ENCODE assay signal across 8 cellular contexts in genomic region chr3:196967412-196968232, GRCh38. TPM values are rescaled to one million over a fixed set of nuclear protein-coding genes. Genes with fewer than 3 reads are reported as not detected.
DNase-seq lines count a peak whose midpoint lies in the region; ATAC-seq, FAIRE-seq and TF ChIP-seq lines count a peak whose summit lies in the region.

No MANE protein-coding gene starts in this region.

- peak overlapping the region; percentile 78 for H3K4me3 ChIP-seq in right cardiac atrium (ENCODE audit: low read length)
- H3K4me3 ChIP-seq in cardiac fibroblast (replicated peaks in 1 of 2; ENCODE audit: low read depth in 2 of 2, low read length in 2 of 2) = peak overlapping the region; percentile 58 to 63

- H3K4me1 ChIP-seq in right cardiac atrium (ENCODE audit: control insufficient read depth, insufficient read depth, low read length) = no peaks in the 10 kb centered on the region

- H3K9me3 Mint-ChIP-seq in naive B cell = no peaks in the 10 kb centered on the region

- no peak for FAIRE-seq in H54 (lab: Jason Lieb, UNC)

- peak in 1 of 2 donors; percentile 2 for ATAC-seq in right cardiac atrium
- no peak for ATAC-seq in naive B cell (ENCODE audit: low read depth in 2 of 2)
- no peak for ATAC-seq in HG02981 (IDR thresholded peaks at IDR 0.05; ENCODE audit: unreplicated experiment)

- peak overlapping the region; percentile 76 to 90 (median 85) for H3K4me3 Mint-ChIP-seq in naive B cell

- intact Hi-C loops in right cardiac atrium (cut with DNase I) (loop anchor here in 2 of 4 donors (5.0 kb wide), 1 partner anchor 130 kb away; no protein-coding TSS in a partner anchor), cardiac septum (cut with DNase I) (loop anchor here (2.0 kb wide), 1 partner anchor 129 kb away; no protein-coding TSS in a partner anchor)

- H3K27ac Mint-ChIP-seq in naive B cell = peak overlapping the region in 2 of 6 donors; percentile 16 to 81

- peaks cover 0 to 10% (median 0%) of the 10 kb centered on the region in 3 donors for H3K27me3 Mint-ChIP-seq in naive B cell

- no peaks in the 10 kb centered on the region for H3K9me3 ChIP-seq in right cardiac atrium (ENCODE audit: control insufficient read depth, low read length)

- no peak for TF ChIP-seq POLR2A in H54 (IDR thresholded peaks at IDR 0.05; ENCODE audit: low read depth, low read length)

- 66% methylated on average over 35 of the region's 35 CpGs for WGBS in right cardiac atrium

- H3K4me1 Mint-ChIP-seq in naive B cell = peaks cover 9 to 36% (median 28%) of the 10 kb centered on the region in 3 donors

- no peaks in the 10 kb centered on the region for H3K36me3 Mint-ChIP-seq in naive B cell

- H3K27ac ChIP-seq in right cardiac atrium (ENCODE audit: low read length) = no peak overlapping the region

- no peak for TF ChIP-seq CTCF in cardiac fibroblast (IDR thresholded peaks at IDR 0.05; ENCODE audit: low read depth, low read length)

- DNase-seq in right cardiac atrium (no peak), cardiac septum (ENCODE audit: low spot score) (no peak), cardiac fibroblast (ENCODE audit: low read depth in 2 of 2) (no peak), naive B cell (no peak), H54 (ENCODE audit: insufficient read length, low spot score) (no peak), epidermal melanocyte (ENCODE audit: insufficient read length, low spot score) (no peak)
- DNase-seq in stimulated activated CD4-positive, alpha-beta T cell treated with anti-CD3 and anti-CD28 coated beads, Interleukin-2, amount 100 ng/mL, for 24 hours = no peak

- no peaks in the 10 kb centered on the region for H3K27me3 ChIP-seq in right cardiac atrium (ENCODE audit: control insufficient read depth, insufficient read depth)

RNA-seq across cellular contexts. Expression of gene PIGZ, which starts 1.0 kb away (rescaled TPM):
- 1 to 10 TPM; 3.4 to 5.2 (median 4.3) TPM for total RNA-seq in right cardiac atrium
- polyA plus RNA-seq in right cardiac atrium = 3.6 TPM
- total RNA-seq in cardiac septum = 5.9 TPM
- polyA plus RNA-seq in naive B cell (ENCODE audit: low read depth in 6 of 6) = 1 to 10 TPM in 3 of 6 donors, under 1 TPM in 2, not detected in 1; 0.45 to 2.6 (median 1.1) TPM

RNA-seq across cellular contexts. Expression of gene NCBP2, which starts 25.3 kb away (rescaled TPM):
- total RNA-seq in right cardiac atrium (10 to 100 TPM; 35.5 to 43.4 (median 37.0) TPM), cardiac septum (47.1 TPM)
- polyA plus RNA-seq in right cardiac atrium (30.9 TPM), naive B cell (ENCODE audit: low read depth in 6 of 6) (10 to 100 TPM; 35.9 to 75.6 (median 62.9) TPM)
